Comparison of ENCODE assay signal across 12 cellular contexts in the genomic region with DNA sequence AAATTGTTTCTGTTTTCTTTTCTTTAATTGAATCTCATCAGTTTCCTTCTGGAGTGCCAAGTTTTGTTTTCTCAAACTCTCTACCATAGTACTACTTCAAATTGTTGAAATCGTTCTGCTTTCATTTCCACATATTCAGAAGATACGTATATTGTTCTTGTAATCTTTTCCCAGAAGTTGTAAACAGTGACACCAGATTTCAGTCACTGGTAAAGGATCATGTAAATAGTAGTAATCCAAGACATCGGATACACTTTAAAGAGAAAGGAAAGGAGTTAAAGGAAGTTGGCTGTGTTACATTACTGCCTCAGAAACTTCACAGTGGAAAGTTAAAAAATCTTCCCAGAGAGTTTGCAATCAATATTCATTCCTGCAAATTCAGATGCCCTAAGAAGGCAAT.
DNase-seq lines count a peak whose midpoint lies in the region; ATAC-seq and TF ChIP-seq lines count a peak whose summit lies in the region.
"Had no signal": no experiment of that assay in that cellular context is flagged by ENCODE, and none has a peak within 500 bp of the region (broad histone marks: within the 10 kb centered on the region; RNA-seq: fewer than 3 reads in every experiment).

No MANE protein-coding gene starts in this region.

- dilution Hi-C loops in IMR-90 (cut with HindIII; ENCODE audit: low sequenced_read_pairs, unreplicated experiment): no loop called here

- WGBS in IMR-90 (ENCODE audit: extremely low coverage in 2 of 2, insufficient read length in 1 of 2), 2 experiments: no CpG with 5 or more reads among the region's 3 CpGs

- peak overlapping the region; percentile 37; the same call in 1 of the 2 replicates for H3K4me2 ChIP-seq in IMR-90 (ENCODE audit: low read depth, low read length)

- H3K23ac ChIP-seq in IMR-90 (ENCODE audit: low read depth, low read length): no peak overlapping the region

- no peak overlapping the region for H4K91ac ChIP-seq in IMR-90 (ENCODE audit: insufficient read depth, low read depth, low read length)

- no peak overlapping the region for H3K14ac ChIP-seq in IMR-90 (replicated peaks; ENCODE audit: low read depth, low read length)

- DNase-seq in IMR-90: peak; percentile 79
- DNase-seq in choroid plexus epithelial cell (ENCODE audit: low read depth): peak; percentile 61
- peak; percentile 9 to 59 for DNase-seq in lung microvascular endothelial cell (ENCODE audit: low read depth in 2 of 2)
- DNase-seq in kidney tubule cell (ENCODE audit: low spot score): no peak
- no peak for DNase-seq in erythroblast (lab: John Stamatoyannopoulos, UW)
- DNase-seq: activated CD4-positive, alpha-beta T cell treated with anti-CD3 and anti-CD28 coated beads, Interleukin-2, amount 50 U/mL, for 4 hours; activated naive CD4-positive, alpha-beta T cell treated with anti-CD3 and anti-CD28 coated beads, Interleukin-2, amount 50 U/mL, for 16 hours; DMS79 treated with DMSO at 0.1 percent for 48 hours; pancreas; SW 1271 had no signal

- H3K18ac ChIP-seq in IMR-90 (ENCODE audit: low read depth, low read length): no peak overlapping the region

- no peak for TF ChIP-seq RAD21 in IMR-90 (IDR thresholded peaks at IDR 0.05; ENCODE audit: low read length)

- H2BK5ac ChIP-seq in IMR-90 (ENCODE audit: low read depth, low read length, poor library complexity, severe bottlenecking): no peak overlapping the region

- H2AK5ac ChIP-seq in IMR-90 (ENCODE audit: low read depth, low read length): no peak overlapping the region

- no peaks in the 10 kb centered on the region for H3K36me3 ChIP-seq in IMR-90 (ENCODE audit: control insufficient read depth, insufficient read depth, low read length)
- H3K36me3 ChIP-seq: pancreas had no signal

- CTCF ChIA-PET in IMR-90 (lab: Yijun Ruan, JAX): no interaction called here

- H2AK9ac ChIP-seq in IMR-90 (replicated peaks; ENCODE audit: low read depth, low read length, poor library complexity): no peak overlapping the region

- peaks cover 11% of the 10 kb centered on the region; the same call in 1 of the 2 replicates for H3K4me1 ChIP-seq in IMR-90 (ENCODE audit: control insufficient read depth, insufficient read depth, low read length)

- in situ Hi-C loops in IMR-90 (cut with MboI; ENCODE audit: low sequenced_read_pairs): no loop called here

- no peak for TF ChIP-seq CTCF in IMR-90 (conservative IDR thresholded peaks at IDR 0.05; ENCODE audit: low read depth, low read length)
- TF ChIP-seq CTCF in choroid plexus epithelial cell (conservative IDR thresholded peaks at IDR 0.05; ENCODE audit: low read depth, low read length): no peak

- no peak overlapping the region for H2BK20ac ChIP-seq in IMR-90 (ENCODE audit: low read depth, low read length)

- no peak overlapping the region for H4K5ac ChIP-seq in IMR-90 (ENCODE audit: low read depth, low read length)

- H2BK120ac ChIP-seq in IMR-90 (ENCODE audit: low read depth, low read length): no peak overlapping the region

- TF ChIP-seq POLR2A in IMR-90 (IDR thresholded peaks at IDR 0.05; ENCODE audit: low read depth, low read length) (no peak), erythroblast (IDR thresholded peaks at IDR 0.05; ENCODE audit: low read length) (no peak)

- intact Hi-C loops in IMR-90 (cut with micrococcal nuclease): loop anchor here (1.0 kb wide), 1 partner anchor 67 kb away; the partner anchor contains the start of gene RGL1

- H3K4me3 ChIP-seq in IMR-90 (ENCODE audit: insufficient read depth, low read depth, low read length): peak overlapping the region; percentile 27; the same call in 1 of the 2 replicates
- peak overlapping the region; percentile 17 for H3K4me3 ChIP-seq in choroid plexus epithelial cell (ENCODE audit: low read depth, low read length)
- H3K4me3 ChIP-seq: pancreas had no signal

- H3K4ac ChIP-seq in IMR-90 (ENCODE audit: low read depth, low read length): no peak overlapping the region

- no peak overlapping the region for H2BK15ac ChIP-seq in IMR-90 (ENCODE audit: low read depth, low read length)

- peaks cover 0 to 7% of the 10 kb centered on the region in 2 experiments; a peak in 1 of 4 replicates for H3K79me1 ChIP-seq in IMR-90 (ENCODE audit: low read depth in 1 of 2, low read length in 2 of 2)

- no peak overlapping the region for H2AFZ ChIP-seq in IMR-90 (replicated peaks; ENCODE audit: low read length, poor library complexity)

- POLR2A ChIA-PET in IMR-90 (lab: Charles Lee; ENCODE audit: unreplicated experiment): no interaction called here

- no peaks in the 10 kb centered on the region for H4K20me1 ChIP-seq in IMR-90 (ENCODE audit: insufficient read depth, low read length)

- ATAC-seq in IMR-90 (ENCODE audit: low read depth) (peak; percentile 85), GM19035 (IDR thresholded peaks at IDR 0.05; ENCODE audit: unreplicated experiment) (no peak)

- H3K27me3 ChIP-seq in IMR-90 (ENCODE audit: control insufficient read depth, insufficient read depth, low read length): no peaks in the 10 kb centered on the region
- H3K27me3 ChIP-seq: pancreas had no signal

- H4K8ac ChIP-seq in IMR-90 (ENCODE audit: low read depth in 2 of 2, low read length in 2 of 2): no peak overlapping the region

- no TSS peak for BruUV-seq in IMR-90 (replicated peaks; lab: Mats Ljungman, UMichigan)

- peaks cover 2% of the 10 kb centered on the region for H3K9me1 ChIP-seq in IMR-90 (ENCODE audit: insufficient read depth, low read length)

- no peak overlapping the region for H3K9ac ChIP-seq in IMR-90 (ENCODE audit: low read depth, low read length)

- no peak overlapping the region for H3K56ac ChIP-seq in IMR-90 (ENCODE audit: extremely low read depth, insufficient read depth, low read length)

- H3K9me3 ChIP-seq in IMR-90 (ENCODE audit: control insufficient read depth, insufficient read depth, low read length): no peaks in the 10 kb centered on the region
- H3K9me3 ChIP-seq: pancreas had no signal

- H3K27ac ChIP-seq in IMR-90 (ENCODE audit: insufficient read depth, low read length) (peak overlapping the region; percentile 31; the same call in 1 of the 2 replicates), temporal lobe (ENCODE audit: low read depth, low read length) (peak overlapping the region; percentile 44)

TF ChIP-seq in IMR-90, 13 proteins besides CTCF, POLR2A, EP300 and RAD21:
- TF ChIP-seq USF2 (IDR thresholded peaks at IDR 0.05; ENCODE audit: low read depth, low read length): no peak
- no peak for TF ChIP-seq RFX5 (IDR thresholded peaks at IDR 0.05; ENCODE audit: low read depth, low read length)
- TF ChIP-seq NFE2L2 (IDR thresholded peaks at IDR 0.05; ENCODE audit: low read depth, low read length): no peak
- TF ChIP-seq ELK1 (IDR thresholded peaks at IDR 0.05; ENCODE audit: borderline replicate concordance, low read depth, low read length): no peak
- TF ChIP-seq MXI1 (IDR thresholded peaks at IDR 0.05; ENCODE audit: borderline replicate concordance, low read depth, low read length): no peak
- TF ChIP-seq CHD1 (IDR thresholded peaks at IDR 0.05; ENCODE audit: low read depth, low read length): no peak
- TF ChIP-seq SMC3 (IDR thresholded peaks at IDR 0.05; ENCODE audit: low read depth, low read length): no peak
- no peak for TF ChIP-seq MAFK (IDR thresholded peaks at IDR 0.05; ENCODE audit: low read depth, low read length)
- no peak for TF ChIP-seq BHLHE40 (IDR thresholded peaks at IDR 0.05; ENCODE audit: low read depth, low read length)
- no peak for TF ChIP-seq FOS (IDR thresholded peaks at IDR 0.05; ENCODE audit: low read depth, low read length)
- TF ChIP-seq CEBPB (IDR thresholded peaks at IDR 0.05; ENCODE audit: low read depth, low read length): no peak
- no peak for TF ChIP-seq RCOR1 (IDR thresholded peaks at IDR 0.05; ENCODE audit: insufficient replicate concordance, low read length)
- no peak for TF ChIP-seq MAZ (IDR thresholded peaks at IDR 0.05; ENCODE audit: borderline replicate concordance, low read depth, low read length)
TF ChIP-seq in IMR-90: peak in this region for 0.

Comparison
In these comparisons a context has a peak if more than half of its experiments do, and no peak if none do; other contexts are left out.
1. DNase-seq: peak in IMR-90 (single experiment), choroid plexus epithelial cell (single experiment) and lung microvascular endothelial cell (2 of 2); none in kidney tubule cell (single experiment) and erythroblast (0 of 2).